1 cellular context compared by ENCODE assay signal in the genomic region with DNA sequence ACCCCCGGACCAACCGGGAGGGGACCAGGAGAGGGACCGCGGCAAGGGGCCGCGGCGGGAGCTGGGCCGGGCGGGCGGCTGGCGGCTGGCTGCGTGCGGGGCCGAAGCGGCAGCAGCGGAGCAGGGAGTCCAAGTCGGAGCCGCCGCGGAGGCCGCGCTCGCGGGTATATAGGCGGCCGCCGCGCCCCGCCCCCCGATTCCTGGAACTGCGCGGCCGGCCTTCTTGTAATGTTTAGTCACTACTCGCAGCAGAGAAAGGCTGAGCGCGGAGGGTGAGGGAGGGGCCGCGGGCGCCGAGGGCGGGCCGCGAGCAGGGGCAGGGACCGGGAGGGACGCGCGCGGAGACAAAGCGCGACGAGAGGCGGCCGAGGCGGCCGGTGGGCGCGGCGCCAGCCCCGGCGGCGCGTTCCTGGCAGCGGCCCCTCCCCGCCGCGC.
A peak's percentile ranks its signal among the peaks of the same experiment; 100 is the strongest.
TF ChIP-seq lines count a peak whose summit lies in the region.

A gene with protein sequence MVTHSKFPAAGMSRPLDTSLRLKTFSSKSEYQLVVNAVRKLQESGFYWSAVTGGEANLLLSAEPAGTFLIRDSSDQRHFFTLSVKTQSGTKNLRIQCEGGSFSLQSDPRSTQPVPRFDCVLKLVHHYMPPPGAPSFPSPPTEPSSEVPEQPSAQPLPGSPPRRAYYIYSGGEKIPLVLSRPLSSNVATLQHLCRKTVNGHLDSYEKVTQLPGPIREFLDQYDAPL (minus strand): TSS at position 142 of the 435 bp plus-strand sequence. CDS start 982 bp downstream, outside the sequence.

TF ChIP-seq in WTC11, 78 proteins besides CTCF, POLR2A, EP300 and RAD21 (continued from another document and continues in another):
- TF ChIP-seq, protein P1, sequence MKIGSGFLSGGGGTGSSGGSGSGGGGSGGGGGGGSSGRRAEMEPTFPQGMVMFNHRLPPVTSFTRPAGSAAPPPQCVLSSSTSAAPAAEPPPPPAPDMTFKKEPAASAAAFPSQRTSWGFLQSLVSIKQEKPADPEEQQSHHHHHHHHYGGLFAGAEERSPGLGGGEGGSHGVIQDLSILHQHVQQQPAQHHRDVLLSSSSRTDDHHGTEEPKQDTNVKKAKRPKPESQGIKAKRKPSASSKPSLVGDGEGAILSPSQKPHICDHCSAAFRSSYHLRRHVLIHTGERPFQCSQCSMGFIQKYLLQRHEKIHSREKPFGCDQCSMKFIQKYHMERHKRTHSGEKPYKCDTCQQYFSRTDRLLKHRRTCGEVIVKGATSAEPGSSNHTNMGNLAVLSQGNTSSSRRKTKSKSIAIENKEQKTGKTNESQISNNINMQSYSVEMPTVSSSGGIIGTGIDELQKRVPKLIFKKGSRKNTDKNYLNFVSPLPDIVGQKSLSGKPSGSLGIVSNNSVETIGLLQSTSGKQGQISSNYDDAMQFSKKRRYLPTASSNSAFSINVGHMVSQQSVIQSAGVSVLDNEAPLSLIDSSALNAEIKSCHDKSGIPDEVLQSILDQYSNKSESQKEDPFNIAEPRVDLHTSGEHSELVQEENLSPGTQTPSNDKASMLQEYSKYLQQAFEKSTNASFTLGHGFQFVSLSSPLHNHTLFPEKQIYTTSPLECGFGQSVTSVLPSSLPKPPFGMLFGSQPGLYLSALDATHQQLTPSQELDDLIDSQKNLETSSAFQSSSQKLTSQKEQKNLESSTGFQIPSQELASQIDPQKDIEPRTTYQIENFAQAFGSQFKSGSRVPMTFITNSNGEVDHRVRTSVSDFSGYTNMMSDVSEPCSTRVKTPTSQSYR (CRISPR knock-in tag; IDR thresholded peaks at IDR 0.05): no peak
- TF ChIP-seq, protein P2, sequence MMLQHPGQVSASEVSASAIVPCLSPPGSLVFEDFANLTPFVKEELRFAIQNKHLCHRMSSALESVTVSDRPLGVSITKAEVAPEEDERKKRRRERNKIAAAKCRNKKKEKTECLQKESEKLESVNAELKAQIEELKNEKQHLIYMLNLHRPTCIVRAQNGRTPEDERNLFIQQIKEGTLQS (CRISPR knock-in tag; conservative IDR thresholded peaks at IDR 0.05): no peak
- TF ChIP-seq TEAD1 (CRISPR knock-in tag; IDR thresholded peaks at IDR 0.05): 0 out of 2 replicates have a peak, but pooled peaks have one; percentile 53
- no peak for TF ChIP-seq KAT7 (CRISPR knock-in tag; IDR thresholded peaks at IDR 0.05; ENCODE audit: borderline replicate concordance)
- TF ChIP-seq, protein P3, sequence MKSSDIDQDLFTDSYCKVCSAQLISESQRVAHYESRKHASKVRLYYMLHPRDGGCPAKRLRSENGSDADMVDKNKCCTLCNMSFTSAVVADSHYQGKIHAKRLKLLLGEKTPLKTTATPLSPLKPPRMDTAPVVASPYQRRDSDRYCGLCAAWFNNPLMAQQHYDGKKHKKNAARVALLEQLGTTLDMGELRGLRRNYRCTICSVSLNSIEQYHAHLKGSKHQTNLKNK (CRISPR knock-in tag; IDR thresholded peaks at IDR 0.05): no peak
- TF ChIP-seq, protein P4, sequence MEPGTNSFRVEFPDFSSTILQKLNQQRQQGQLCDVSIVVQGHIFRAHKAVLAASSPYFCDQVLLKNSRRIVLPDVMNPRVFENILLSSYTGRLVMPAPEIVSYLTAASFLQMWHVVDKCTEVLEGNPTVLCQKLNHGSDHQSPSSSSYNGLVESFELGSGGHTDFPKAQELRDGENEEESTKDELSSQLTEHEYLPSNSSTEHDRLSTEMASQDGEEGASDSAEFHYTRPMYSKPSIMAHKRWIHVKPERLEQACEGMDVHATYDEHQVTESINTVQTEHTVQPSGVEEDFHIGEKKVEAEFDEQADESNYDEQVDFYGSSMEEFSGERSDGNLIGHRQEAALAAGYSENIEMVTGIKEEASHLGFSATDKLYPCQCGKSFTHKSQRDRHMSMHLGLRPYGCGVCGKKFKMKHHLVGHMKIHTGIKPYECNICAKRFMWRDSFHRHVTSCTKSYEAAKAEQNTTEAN (CRISPR knock-in tag; IDR thresholded peaks at IDR 0.05): no peak
- TF ChIP-seq, protein P5, sequence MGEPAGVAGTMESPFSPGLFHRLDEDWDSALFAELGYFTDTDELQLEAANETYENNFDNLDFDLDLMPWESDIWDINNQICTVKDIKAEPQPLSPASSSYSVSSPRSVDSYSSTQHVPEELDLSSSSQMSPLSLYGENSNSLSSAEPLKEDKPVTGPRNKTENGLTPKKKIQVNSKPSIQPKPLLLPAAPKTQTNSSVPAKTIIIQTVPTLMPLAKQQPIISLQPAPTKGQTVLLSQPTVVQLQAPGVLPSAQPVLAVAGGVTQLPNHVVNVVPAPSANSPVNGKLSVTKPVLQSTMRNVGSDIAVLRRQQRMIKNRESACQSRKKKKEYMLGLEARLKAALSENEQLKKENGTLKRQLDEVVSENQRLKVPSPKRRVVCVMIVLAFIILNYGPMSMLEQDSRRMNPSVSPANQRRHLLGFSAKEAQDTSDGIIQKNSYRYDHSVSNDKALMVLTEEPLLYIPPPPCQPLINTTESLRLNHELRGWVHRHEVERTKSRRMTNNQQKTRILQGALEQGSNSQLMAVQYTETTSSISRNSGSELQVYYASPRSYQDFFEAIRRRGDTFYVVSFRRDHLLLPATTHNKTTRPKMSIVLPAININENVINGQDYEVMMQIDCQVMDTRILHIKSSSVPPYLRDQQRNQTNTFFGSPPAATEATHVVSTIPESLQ (CRISPR knock-in tag; IDR thresholded peaks at IDR 0.05): no peak
- TF ChIP-seq, protein P6, sequence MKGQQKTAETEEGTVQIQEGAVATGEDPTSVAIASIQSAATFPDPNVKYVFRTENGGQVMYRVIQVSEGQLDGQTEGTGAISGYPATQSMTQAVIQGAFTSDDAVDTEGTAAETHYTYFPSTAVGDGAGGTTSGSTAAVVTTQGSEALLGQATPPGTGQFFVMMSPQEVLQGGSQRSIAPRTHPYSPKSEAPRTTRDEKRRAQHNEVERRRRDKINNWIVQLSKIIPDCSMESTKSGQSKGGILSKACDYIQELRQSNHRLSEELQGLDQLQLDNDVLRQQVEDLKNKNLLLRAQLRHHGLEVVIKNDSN (CRISPR knock-in tag; IDR thresholded peaks at IDR 0.05): no peak
- TF ChIP-seq HMGA2 (CRISPR knock-in tag; IDR thresholded peaks at IDR 0.05): no peak
- no peak for TF ChIP-seq ATF1 (CRISPR knock-in tag; IDR thresholded peaks at IDR 0.05)
- TF ChIP-seq CREM (CRISPR knock-in tag; IDR thresholded peaks at IDR 0.05): no peak
- TF ChIP-seq, protein P7, sequence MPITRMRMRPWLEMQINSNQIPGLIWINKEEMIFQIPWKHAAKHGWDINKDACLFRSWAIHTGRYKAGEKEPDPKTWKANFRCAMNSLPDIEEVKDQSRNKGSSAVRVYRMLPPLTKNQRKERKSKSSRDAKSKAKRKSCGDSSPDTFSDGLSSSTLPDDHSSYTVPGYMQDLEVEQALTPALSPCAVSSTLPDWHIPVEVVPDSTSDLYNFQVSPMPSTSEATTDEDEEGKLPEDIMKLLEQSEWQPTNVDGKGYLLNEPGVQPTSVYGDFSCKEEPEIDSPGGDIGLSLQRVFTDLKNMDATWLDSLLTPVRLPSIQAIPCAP (CRISPR knock-in tag; IDR thresholded peaks at IDR 0.05): no peak
- TF ChIP-seq ZNF121 (CRISPR knock-in tag; IDR thresholded peaks at IDR 0.05): no peak
- no peak for TF ChIP-seq TEAD4 (CRISPR knock-in tag; IDR thresholded peaks at IDR 0.05)
- no peak for TF ChIP-seq IRF2 (CRISPR knock-in tag; IDR thresholded peaks at IDR 0.05; ENCODE audit: borderline replicate concordance, low read depth)
- TF ChIP-seq GRHL2 (CRISPR knock-in tag; IDR thresholded peaks at IDR 0.05; ENCODE audit: insufficient replicate concordance, severe bottlenecking): no peak
- TF ChIP-seq ZNF232 (CRISPR knock-in tag; IDR thresholded peaks at IDR 0.05): peak; percentile 45; the same call in 1 of the 2 replicates
- TF ChIP-seq, protein P8, sequence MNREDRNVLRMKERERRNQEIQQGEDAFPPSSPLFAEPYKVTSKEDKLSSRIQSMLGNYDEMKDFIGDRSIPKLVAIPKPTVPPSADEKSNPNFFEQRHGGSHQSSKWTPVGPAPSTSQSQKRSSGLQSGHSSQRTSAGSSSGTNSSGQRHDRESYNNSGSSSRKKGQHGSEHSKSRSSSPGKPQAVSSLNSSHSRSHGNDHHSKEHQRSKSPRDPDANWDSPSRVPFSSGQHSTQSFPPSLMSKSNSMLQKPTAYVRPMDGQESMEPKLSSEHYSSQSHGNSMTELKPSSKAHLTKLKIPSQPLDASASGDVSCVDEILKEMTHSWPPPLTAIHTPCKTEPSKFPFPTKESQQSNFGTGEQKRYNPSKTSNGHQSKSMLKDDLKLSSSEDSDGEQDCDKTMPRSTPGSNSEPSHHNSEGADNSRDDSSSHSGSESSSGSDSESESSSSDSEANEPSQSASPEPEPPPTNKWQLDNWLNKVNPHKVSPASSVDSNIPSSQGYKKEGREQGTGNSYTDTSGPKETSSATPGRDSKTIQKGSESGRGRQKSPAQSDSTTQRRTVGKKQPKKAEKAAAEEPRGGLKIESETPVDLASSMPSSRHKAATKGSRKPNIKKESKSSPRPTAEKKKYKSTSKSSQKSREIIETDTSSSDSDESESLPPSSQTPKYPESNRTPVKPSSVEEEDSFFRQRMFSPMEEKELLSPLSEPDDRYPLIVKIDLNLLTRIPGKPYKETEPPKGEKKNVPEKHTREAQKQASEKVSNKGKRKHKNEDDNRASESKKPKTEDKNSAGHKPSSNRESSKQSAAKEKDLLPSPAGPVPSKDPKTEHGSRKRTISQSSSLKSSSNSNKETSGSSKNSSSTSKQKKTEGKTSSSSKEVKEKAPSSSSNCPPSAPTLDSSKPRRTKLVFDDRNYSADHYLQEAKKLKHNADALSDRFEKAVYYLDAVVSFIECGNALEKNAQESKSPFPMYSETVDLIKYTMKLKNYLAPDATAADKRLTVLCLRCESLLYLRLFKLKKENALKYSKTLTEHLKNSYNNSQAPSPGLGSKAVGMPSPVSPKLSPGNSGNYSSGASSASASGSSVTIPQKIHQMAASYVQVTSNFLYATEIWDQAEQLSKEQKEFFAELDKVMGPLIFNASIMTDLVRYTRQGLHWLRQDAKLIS (CRISPR knock-in tag; IDR thresholded peaks at IDR 0.05; ENCODE audit: borderline replicate concordance): no peak
- TF ChIP-seq ZNF263 (CRISPR knock-in tag; IDR thresholded peaks at IDR 0.05; ENCODE audit: low read depth): no peak
- TF ChIP-seq ESRRA (CRISPR knock-in tag; IDR thresholded peaks at IDR 0.05; ENCODE audit: borderline replicate concordance): 0 out of 2 replicates have a peak, but pooled peaks have one; percentile 54
- no peak for TF ChIP-seq SMAD3 (CRISPR knock-in tag; IDR thresholded peaks at IDR 0.05; ENCODE audit: borderline replicate concordance)
- 0 out of 2 replicates have a peak, but pooled peaks have one; percentile 19 for TF ChIP-seq ETV6 (CRISPR knock-in tag; IDR thresholded peaks at IDR 0.05)
- TF ChIP-seq NR1H2 (CRISPR knock-in tag; IDR thresholded peaks at IDR 0.05): no peak
- TF ChIP-seq NFYB (CRISPR knock-in tag; conservative IDR thresholded peaks at IDR 0.05; ENCODE audit: low read depth): no peak
- TF ChIP-seq, protein P9, sequence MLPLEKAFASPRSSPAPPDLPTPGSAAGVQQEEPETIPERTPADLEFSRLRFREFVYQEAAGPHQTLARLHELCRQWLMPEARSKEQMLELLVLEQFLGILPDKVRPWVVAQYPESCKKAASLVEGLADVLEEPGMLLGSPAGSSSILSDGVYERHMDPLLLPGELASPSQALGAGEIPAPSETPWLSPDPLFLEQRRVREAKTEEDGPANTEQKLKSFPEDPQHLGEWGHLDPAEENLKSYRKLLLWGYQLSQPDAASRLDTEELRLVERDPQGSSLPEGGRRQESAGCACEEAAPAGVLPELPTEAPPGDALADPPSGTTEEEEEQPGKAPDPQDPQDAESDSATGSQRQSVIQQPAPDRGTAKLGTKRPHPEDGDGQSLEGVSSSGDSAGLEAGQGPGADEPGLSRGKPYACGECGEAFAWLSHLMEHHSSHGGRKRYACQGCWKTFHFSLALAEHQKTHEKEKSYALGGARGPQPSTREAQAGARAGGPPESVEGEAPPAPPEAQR (CRISPR knock-in tag; IDR thresholded peaks at IDR 0.05): no peak
- TF ChIP-seq, protein P10, sequence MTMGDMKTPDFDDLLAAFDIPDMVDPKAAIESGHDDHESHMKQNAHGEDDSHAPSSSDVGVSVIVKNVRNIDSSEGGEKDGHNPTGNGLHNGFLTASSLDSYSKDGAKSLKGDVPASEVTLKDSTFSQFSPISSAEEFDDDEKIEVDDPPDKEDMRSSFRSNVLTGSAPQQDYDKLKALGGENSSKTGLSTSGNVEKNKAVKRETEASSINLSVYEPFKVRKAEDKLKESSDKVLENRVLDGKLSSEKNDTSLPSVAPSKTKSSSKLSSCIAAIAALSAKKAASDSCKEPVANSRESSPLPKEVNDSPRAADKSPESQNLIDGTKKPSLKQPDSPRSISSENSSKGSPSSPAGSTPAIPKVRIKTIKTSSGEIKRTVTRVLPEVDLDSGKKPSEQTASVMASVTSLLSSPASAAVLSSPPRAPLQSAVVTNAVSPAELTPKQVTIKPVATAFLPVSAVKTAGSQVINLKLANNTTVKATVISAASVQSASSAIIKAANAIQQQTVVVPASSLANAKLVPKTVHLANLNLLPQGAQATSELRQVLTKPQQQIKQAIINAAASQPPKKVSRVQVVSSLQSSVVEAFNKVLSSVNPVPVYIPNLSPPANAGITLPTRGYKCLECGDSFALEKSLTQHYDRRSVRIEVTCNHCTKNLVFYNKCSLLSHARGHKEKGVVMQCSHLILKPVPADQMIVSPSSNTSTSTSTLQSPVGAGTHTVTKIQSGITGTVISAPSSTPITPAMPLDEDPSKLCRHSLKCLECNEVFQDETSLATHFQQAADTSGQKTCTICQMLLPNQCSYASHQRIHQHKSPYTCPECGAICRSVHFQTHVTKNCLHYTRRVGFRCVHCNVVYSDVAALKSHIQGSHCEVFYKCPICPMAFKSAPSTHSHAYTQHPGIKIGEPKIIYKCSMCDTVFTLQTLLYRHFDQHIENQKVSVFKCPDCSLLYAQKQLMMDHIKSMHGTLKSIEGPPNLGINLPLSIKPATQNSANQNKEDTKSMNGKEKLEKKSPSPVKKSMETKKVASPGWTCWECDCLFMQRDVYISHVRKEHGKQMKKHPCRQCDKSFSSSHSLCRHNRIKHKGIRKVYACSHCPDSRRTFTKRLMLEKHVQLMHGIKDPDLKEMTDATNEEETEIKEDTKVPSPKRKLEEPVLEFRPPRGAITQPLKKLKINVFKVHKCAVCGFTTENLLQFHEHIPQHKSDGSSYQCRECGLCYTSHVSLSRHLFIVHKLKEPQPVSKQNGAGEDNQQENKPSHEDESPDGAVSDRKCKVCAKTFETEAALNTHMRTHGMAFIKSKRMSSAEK (CRISPR knock-in tag; IDR thresholded peaks at IDR 0.05; ENCODE audit: borderline replicate concordance): no peak
- TF ChIP-seq ZNF423 (CRISPR knock-in tag; IDR thresholded peaks at IDR 0.05): 0 out of 2 replicates have a peak, but pooled peaks have one; percentile 3
- no peak for TF ChIP-seq ELF4 (CRISPR knock-in tag; IDR thresholded peaks at IDR 0.05; ENCODE audit: low read depth)
- TF ChIP-seq FOXJ3 (CRISPR knock-in tag; IDR thresholded peaks at IDR 0.05; ENCODE audit: borderline replicate concordance): no peak
- TF ChIP-seq, protein P11, sequence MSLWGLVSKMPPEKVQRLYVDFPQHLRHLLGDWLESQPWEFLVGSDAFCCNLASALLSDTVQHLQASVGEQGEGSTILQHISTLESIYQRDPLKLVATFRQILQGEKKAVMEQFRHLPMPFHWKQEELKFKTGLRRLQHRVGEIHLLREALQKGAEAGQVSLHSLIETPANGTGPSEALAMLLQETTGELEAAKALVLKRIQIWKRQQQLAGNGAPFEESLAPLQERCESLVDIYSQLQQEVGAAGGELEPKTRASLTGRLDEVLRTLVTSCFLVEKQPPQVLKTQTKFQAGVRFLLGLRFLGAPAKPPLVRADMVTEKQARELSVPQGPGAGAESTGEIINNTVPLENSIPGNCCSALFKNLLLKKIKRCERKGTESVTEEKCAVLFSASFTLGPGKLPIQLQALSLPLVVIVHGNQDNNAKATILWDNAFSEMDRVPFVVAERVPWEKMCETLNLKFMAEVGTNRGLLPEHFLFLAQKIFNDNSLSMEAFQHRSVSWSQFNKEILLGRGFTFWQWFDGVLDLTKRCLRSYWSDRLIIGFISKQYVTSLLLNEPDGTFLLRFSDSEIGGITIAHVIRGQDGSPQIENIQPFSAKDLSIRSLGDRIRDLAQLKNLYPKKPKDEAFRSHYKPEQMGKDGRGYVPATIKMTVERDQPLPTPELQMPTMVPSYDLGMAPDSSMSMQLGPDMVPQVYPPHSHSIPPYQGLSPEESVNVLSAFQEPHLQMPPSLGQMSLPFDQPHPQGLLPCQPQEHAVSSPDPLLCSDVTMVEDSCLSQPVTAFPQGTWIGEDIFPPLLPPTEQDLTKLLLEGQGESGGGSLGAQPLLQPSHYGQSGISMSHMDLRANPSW (CRISPR knock-in tag; conservative IDR thresholded peaks at IDR 0.05; ENCODE audit: low read depth): no peak
